ENCODE assay signal across 19 cellular contexts in the genomic region with DNA sequence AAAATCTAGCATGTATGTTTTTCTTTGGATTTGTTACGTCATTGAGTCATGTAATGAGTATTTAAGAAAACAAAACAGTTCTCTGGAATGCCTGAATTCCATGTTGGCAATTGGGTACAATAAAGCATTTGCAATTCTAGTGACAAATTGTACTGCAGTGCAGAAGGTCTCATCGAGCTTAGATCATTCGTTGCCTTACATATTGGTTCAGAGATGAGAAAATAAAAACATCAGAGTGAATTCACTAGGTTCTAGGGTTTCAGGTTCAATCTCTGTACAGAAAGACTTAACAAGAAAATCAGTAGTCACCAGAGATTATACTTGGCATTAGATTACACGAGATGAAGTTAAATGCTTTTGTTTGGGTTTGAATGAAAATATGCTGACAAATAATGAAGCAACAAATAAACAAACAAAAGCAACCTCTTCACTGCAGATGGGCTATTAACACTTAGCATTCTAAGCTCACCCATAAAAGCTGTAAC.
DNase-seq lines count a peak whose midpoint lies in the region; ATAC-seq and TF ChIP-seq lines count a peak whose summit lies in the region.
"Had no signal": no experiment of that assay in that cellular context is flagged by ENCODE, and none has a peak within 500 bp of the region (broad histone marks: within the 10 kb centered on the region; RNA-seq: fewer than 3 reads in every experiment).

No MANE protein-coding gene starts in this region.

- H3K36me3 ChIP-seq in HEK293 (ENCODE audit: control insufficient read depth in 2 of 2, insufficient read depth in 1 of 2, low read length in 2 of 2) (no peaks in the 10 kb centered on the region), brain microvascular endothelial cell (replicated peaks) (no peaks in the 10 kb centered on the region)

- no peak for ATAC-seq in HG03196 (IDR thresholded peaks at IDR 0.05; ENCODE audit: unreplicated experiment)
- no peak for ATAC-seq in HG02973 (IDR thresholded peaks at IDR 0.05; ENCODE audit: unreplicated experiment)

- peak; percentile 8 for DNase-seq in NCI-H1105 treated with DMSO at 0.1 percent for 48 hours (lab: John Stamatoyannopoulos, UW)
- no peak for DNase-seq in NCI-H1105 (lab: John Stamatoyannopoulos, UW)
- DNase-seq in brain microvascular endothelial cell, result peak; percentile 32
- peak; percentile 6 for DNase-seq in iris pigment epithelial cell (ENCODE audit: low read depth)
- DNase-seq in HuH-7.5 (ENCODE audit: low spot score), result no peak
- DNase-seq: 8988T; Calu3; CD4-positive, alpha-beta memory T cell; DND-41; GOT3; HFFc6; NCI-H1417 treated with DMSO at 0.1 percent for 48 hours; NCI-H2029 treated with DMSO at 0.1 percent for 48 hours; NCI-H69; OCI-M1; SHP77 treated with DMSO at 0.1 percent for 48 hours had no signal

- H3K27ac ChIP-seq in HEK293 (ENCODE audit: extremely low read depth, low read depth, low read length), result no peak overlapping the region
- H3K27ac ChIP-seq in brain microvascular endothelial cell, result no peak overlapping the region

- no peaks in the 10 kb centered on the region for H3K27me3 ChIP-seq in brain microvascular endothelial cell (replicated peaks)

- in situ Hi-C loops in brain microvascular endothelial cell (cut with HindIII; ENCODE audit: low pct_ligation_motif_present, low sequenced_read_pairs), result no loop called here

- H3K9me3 ChIP-seq in HEK293 (ENCODE audit: control insufficient read depth, insufficient read depth, low read depth, low read length), result no peaks in the 10 kb centered on the region; the same call in 1 of the 2 replicates

- CTCF ChIA-PET in HEK293 (lab: Yijun Ruan, JAX), result interaction anchor here (0.7 to 1.7 kb wide), 2 partner anchors 220 to 1603 kb away, joined by 3 to 8 read pairs; no protein-coding TSS in a partner anchor

- POLR2A ChIA-PET in HEK293 (lab: Yijun Ruan, JAX), result no interaction called here

- TF ChIP-seq CTCF in HEK293 (tag by site-specific recombination; IDR thresholded peaks at IDR 0.05) (no peak), brain microvascular endothelial cell (IDR thresholded peaks at IDR 0.05; ENCODE audit: low read depth, low read length, missing control alignments) (no peak)

- H3K4me3 ChIP-seq in HEK293 (ENCODE audit: low read depth, low read length) (no peak overlapping the region), brain microvascular endothelial cell (ENCODE audit: low read depth, low read length) (no peak overlapping the region)

- H3K4me1 ChIP-seq in HEK293 (ENCODE audit: control insufficient read depth, insufficient read depth, low read length), result peaks cover 18% of the 10 kb centered on the region

TF ChIP-seq in HEK293, 187 proteins besides CTCF, POLR2A, EP300 and RAD21 (continues in another document):
- peak; percentile 23; the same call in 1 of the 2 replicates for TF ChIP-seq SP2 (tag by site-specific recombination; IDR thresholded peaks at IDR 0.05)
- no peak for TF ChIP-seq ZSCAN5A (tag by site-specific recombination; IDR thresholded peaks at IDR 0.05)
- TF ChIP-seq OSR2 (tag by site-specific recombination; IDR thresholded peaks at IDR 0.05), result peak; percentile 97
- TF ChIP-seq ZNF157 (tag by site-specific recombination; IDR thresholded peaks at IDR 0.05), result no peak
- peak; percentile 33; the same call in 1 of the 2 replicates for TF ChIP-seq ZNF335 (tag by site-specific recombination; conservative IDR thresholded peaks at IDR 0.05)
- TF ChIP-seq ZNF2 (tag by site-specific recombination; IDR thresholded peaks at IDR 0.05), result peak; percentile 79
- TF ChIP-seq ZNF292 (tag by site-specific recombination; IDR thresholded peaks at IDR 0.05; ENCODE audit: borderline replicate concordance, low read depth), result no peak
- peak; percentile 97 for TF ChIP-seq GFI1B (tag by site-specific recombination; IDR thresholded peaks at IDR 0.05)
- no peak for TF ChIP-seq ZNF404 (tag by site-specific recombination; IDR thresholded peaks at IDR 0.05)
- TF ChIP-seq ZNF48 (tag by site-specific recombination; IDR thresholded peaks at IDR 0.05), result no peak
- TF ChIP-seq ZNF639 (tag by site-specific recombination; IDR thresholded peaks at IDR 0.05), result peak; percentile 98
- TF ChIP-seq ZNF677 (tag by site-specific recombination; IDR thresholded peaks at IDR 0.05), result no peak
- TF ChIP-seq, protein P1, sequence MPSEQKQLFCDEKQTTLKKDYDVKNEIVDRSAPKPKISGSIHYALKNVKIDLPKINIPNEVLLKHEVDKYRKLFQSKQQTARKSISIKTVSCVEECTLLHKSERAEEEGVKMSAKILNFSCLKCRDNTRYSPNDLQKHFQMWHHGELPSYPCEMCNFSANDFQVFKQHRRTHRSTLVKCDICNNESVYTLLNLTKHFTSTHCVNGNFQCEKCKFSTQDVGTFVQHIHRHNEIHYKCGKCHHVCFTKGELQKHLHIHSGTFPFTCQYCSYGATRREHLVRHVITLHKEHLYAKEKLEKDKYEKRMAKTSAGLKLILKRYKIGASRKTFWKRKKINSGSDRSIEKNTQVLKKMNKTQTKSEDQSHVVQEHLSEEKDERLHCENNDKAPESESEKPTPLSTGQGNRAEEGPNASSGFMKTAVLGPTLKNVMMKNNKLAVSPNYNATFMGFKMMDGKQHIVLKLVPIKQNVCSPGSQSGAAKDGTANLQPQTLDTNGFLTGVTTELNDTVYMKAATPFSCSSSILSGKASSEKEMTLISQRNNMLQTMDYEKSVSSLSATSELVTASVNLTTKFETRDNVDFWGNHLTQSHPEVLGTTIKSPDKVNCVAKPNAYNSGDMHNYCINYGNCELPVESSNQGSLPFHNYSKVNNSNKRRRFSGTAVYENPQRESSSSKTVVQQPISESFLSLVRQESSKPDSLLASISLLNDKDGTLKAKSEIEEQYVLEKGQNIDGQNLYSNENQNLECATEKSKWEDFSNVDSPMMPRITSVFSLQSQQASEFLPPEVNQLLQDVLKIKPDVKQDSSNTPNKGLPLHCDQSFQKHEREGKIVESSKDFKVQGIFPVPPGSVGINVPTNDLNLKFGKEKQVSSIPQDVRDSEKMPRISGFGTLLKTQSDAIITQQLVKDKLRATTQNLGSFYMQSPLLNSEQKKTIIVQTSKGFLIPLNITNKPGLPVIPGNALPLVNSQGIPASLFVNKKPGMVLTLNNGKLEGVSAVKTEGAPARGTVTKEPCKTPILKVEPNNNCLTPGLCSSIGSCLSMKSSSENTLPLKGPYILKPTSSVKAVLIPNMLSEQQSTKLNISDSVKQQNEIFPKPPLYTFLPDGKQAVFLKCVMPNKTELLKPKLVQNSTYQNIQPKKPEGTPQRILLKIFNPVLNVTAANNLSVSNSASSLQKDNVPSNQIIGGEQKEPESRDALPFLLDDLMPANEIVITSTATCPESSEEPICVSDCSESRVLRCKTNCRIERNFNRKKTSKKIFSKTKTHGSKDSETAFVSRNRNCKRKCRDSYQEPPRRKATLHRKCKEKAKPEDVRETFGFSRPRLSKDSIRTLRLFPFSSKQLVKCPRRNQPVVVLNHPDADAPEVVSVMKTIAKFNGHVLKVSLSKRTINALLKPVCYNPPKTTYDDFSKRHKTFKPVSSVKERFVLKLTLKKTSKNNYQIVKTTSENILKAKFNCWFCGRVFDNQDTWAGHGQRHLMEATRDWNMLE (tag by site-specific recombination; conservative IDR thresholded peaks at IDR 0.05; ENCODE audit: low read depth), result peak; percentile 51; the same call in 1 of the 2 replicates
- no peak for TF ChIP-seq YY2 (tag by site-specific recombination; IDR thresholded peaks at IDR 0.05)
- peak; percentile 80 for TF ChIP-seq KLF8 (tag by site-specific recombination; IDR thresholded peaks at IDR 0.05)

Comparison
In these comparisons a context has a peak if more than half of its experiments do, and no peak if none do; other contexts are left out.
1. DNase-seq: peak in NCI-H1105 treated with DMSO at 0.1 percent for 48 hours (single experiment), brain microvascular endothelial cell (single experiment) and iris pigment epithelial cell (single experiment); none in NCI-H1105 (single experiment) and HuH-7.5 (single experiment).